Comparison of ENCODE assay signal across 15 cellular contexts in the genomic region with DNA sequence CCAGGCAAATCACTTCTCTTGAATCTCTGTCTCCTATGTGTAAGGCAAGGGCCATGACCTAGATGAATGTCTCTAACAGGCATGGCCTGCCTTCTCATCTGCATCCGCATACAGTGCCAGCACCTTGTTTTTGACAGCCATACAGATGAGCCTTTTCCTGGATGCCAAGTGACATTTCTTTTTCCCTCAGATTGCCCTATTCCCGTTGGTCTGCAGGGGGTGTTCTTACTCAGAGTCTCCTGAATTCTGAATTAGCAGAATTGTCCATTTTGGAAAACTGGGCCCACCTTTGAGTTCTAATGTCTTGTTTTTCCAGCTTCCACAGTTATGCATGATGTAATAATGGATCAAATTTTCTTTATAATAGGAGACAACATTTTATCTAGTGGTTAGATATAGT.
A peak's percentile ranks its signal among the peaks of the same experiment; 100 is the strongest.
DNase-seq lines count a peak whose midpoint lies in the region; ATAC-seq, FAIRE-seq and TF ChIP-seq lines count a peak whose summit lies in the region.
"Had no signal": no experiment of that assay in that cellular context is flagged by ENCODE, and none has a peak within 500 bp of the region (broad histone marks: within the 10 kb centered on the region; RNA-seq: fewer than 3 reads in every experiment).

No MANE protein-coding gene starts in this region.

- no peaks in the 10 kb centered on the region for H4K20me1 ChIP-seq in K562 (replicated peaks; ENCODE audit: control insufficient read depth, insufficient read depth, low read length)

- FAIRE-seq in K562 (lab: Jason Lieb, UNC) (peak; percentile 23), GM19239 (lab: Jason Lieb, UNC) (no peak)

- 6% methylated on average over 2 of the region's 2 CpGs for WGBS in K562 (ENCODE audit: insufficient coverage, low coverage, missing lambda C conversion rate)
- WGBS in mesenchymal stem cell = 84% methylated on average over 2 of the region's 2 CpGs

- H2BK15ac ChIP-seq in mesenchymal stem cell (ENCODE audit: low read depth, poor library complexity, severe bottlenecking) = no peak overlapping the region

- no peaks in the 10 kb centered on the region for H3K9me3 Mint-ChIP-seq in HFFc6

- no peaks in the 10 kb centered on the region for H3K79me2 ChIP-seq in K562 (ENCODE audit: control insufficient read depth, insufficient read depth, low read length)

- POLR2A ChIA-PET in K562 (lab: Yijun Ruan, JAX) = no interaction called here

- no peaks in the 10 kb centered on the region for H3K79me1 ChIP-seq in mesenchymal stem cell (replicated peaks; ENCODE audit: low read length, poor library complexity, severe bottlenecking)

- TF ChIP-seq EP300 in K562 (IDR thresholded peaks at IDR 0.05; ENCODE audit: low read length) = no peak

- peaks cover 6% of the 10 kb centered on the region; the same call in 1 of the 2 replicates for H3K4me1 Mint-ChIP-seq in HFFc6 (ENCODE audit: low read depth)

- no peak overlapping the region for H3K27ac Mint-ChIP-seq in HFFc6

- TF ChIP-seq POLR2A in K562 (conservative IDR thresholded peaks at IDR 0.05) = no peak

- no peak overlapping the region for H3K4ac ChIP-seq in mesenchymal stem cell (ENCODE audit: low read depth in 1 of 2, low read length in 2 of 2)

- H3K9ac ChIP-seq in K562 (ENCODE audit: insufficient read depth in 1 of 2, low read depth in 2 of 2, low read length in 2 of 2) = no peak overlapping the region
- no peak overlapping the region for H3K9ac ChIP-seq in mesenchymal stem cell (ENCODE audit: low read length)

- no peak overlapping the region for H2AFZ ChIP-seq in K562 (ENCODE audit: low read depth, low read length)
- H2AFZ ChIP-seq in mesenchymal stem cell (ENCODE audit: low read depth, low read length) = no peak overlapping the region

- DNase-seq in BE2C (no peak), HFFc6 (peak; percentile 2), K562 (ENCODE audit: extremely low read depth in 1 of 4, low spot score in 3 of 4) (peak in 1 of 4 experiments; percentile 8), mesenchymal stem cell (peak; percentile 20), GM19239 (ENCODE audit: insufficient read length, low spot score) (no peak), NAMALWA (ENCODE audit: low spot score) (no peak)
- DNase-seq: activated effector memory CD4-positive, alpha-beta T cell treated with anti-CD3 and anti-CD28 coated beads, Interleukin-2, amount 50 U/mL, for 16 hours; colonic mucosa; mammary epithelial cell; NCI-H510A; SJCRH30; stimulated activated CD4-positive, alpha-beta T cell treated with anti-CD3 and anti-CD28 coated beads, Interleukin-4, amount 100 ng/mL, for 24 hours had no signal

- H3K27ac ChIP-seq in K562 (ENCODE audit: extremely low read depth, low read depth, low read length) (no peak overlapping the region), mesenchymal stem cell (ENCODE audit: low read length, poor library complexity, severe bottlenecking) (no peak overlapping the region)
- H3K27ac ChIP-seq: colonic mucosa, prostate gland, SJCRH30 had no signal

- H4K8ac ChIP-seq in mesenchymal stem cell (ENCODE audit: low read length) = no peak overlapping the region

- no peaks in the 10 kb centered on the region for H3K27me3 ChIP-seq in BE2C
- H3K27me3 ChIP-seq in K562 (ENCODE audit: control insufficient read depth in 2 of 2, insufficient read depth in 2 of 2, low read length in 2 of 2) = peaks cover 11 to 26% of the 10 kb centered on the region in 2 experiments
- H3K27me3 ChIP-seq in mesenchymal stem cell (ENCODE audit: control insufficient read depth in 1 of 2, insufficient read depth in 1 of 2, low read length in 2 of 2) = peaks cover 22 to 39% of the 10 kb centered on the region in 2 experiments
- H3K27me3 ChIP-seq: SJCRH30 had no signal

- intact Hi-C loops in K562 (cut with micrococcal nuclease) = no loop called here

- no peak overlapping the region for H3K14ac ChIP-seq in mesenchymal stem cell (ENCODE audit: low read length in 2 of 2)

- no peaks in the 10 kb centered on the region for H3K4me1 ChIP-seq in BE2C
- no peaks in the 10 kb centered on the region for H3K4me1 ChIP-seq in K562 (replicated peaks in 1 of 2; ENCODE audit: control insufficient read depth in 2 of 2, insufficient read depth in 2 of 2, low read length in 2 of 2)
- no peaks in the 10 kb centered on the region for H3K4me1 ChIP-seq in mesenchymal stem cell (ENCODE audit: control insufficient read depth, insufficient read depth, low read depth, low read length)
- H3K4me1 ChIP-seq: colonic mucosa, prostate gland had no signal

- H4K91ac ChIP-seq in mesenchymal stem cell (ENCODE audit: low read length) = no peak overlapping the region

- H3K9me3 ChIP-seq in BE2C (no peaks in the 10 kb centered on the region), K562 (replicated peaks; ENCODE audit: control insufficient read depth, insufficient read depth, low read depth, low read length) (no peaks in the 10 kb centered on the region), mesenchymal stem cell (ENCODE audit: control insufficient read depth, low read length) (no peaks in the 10 kb centered on the region)
- H3K9me3 ChIP-seq: colonic mucosa, prostate gland, SJCRH30 had no signal

- in situ Hi-C loops in K562 (cut with MboI) = no loop called here

- CTCF ChIA-PET in K562 (lab: Yijun Ruan, JAX; ENCODE audit: low intra/inter-chr PET ratio) = interaction anchor here (1.0 kb wide), 1 partner anchor 322 kb away, joined by 3 read pairs; no protein-coding TSS in a partner anchor

- no peak overlapping the region for H2BK5ac ChIP-seq in mesenchymal stem cell (ENCODE audit: low read depth, low read length, poor library complexity, severe bottlenecking)

- peak; percentile 25 to 51; a peak in 3 of 4 replicates for TF ChIP-seq RAD21 in K562 (CRISPR knock-in tag; conservative IDR thresholded peaks at IDR 0.05 in 1 of 2, IDR thresholded peaks at IDR 0.05 in 1 of 2)

- no peak overlapping the region for H3K4me3 Mint-ChIP-seq in HFFc6

- ATAC-seq in K562 (no peak), GM19455 (IDR thresholded peaks at IDR 0.05; ENCODE audit: unreplicated experiment) (no peak), HG03025 (IDR thresholded peaks at IDR 0.05; ENCODE audit: low FRiP score, unreplicated experiment) (no peak)

- H3K36me3 Mint-ChIP-seq in HFFc6 (ENCODE audit: low read depth) = no peaks in the 10 kb centered on the region

- H3K4me3 ChIP-seq in BE2C (ENCODE audit: low read depth, low read length) (no peak overlapping the region), K562 (no peak overlapping the region), mesenchymal stem cell (ENCODE audit: insufficient read depth in 1 of 2, low read depth in 1 of 2, low read length in 2 of 2) (no peak overlapping the region)
- H3K4me3 ChIP-seq: colonic mucosa, prostate gland, SJCRH30 had no signal

- no peak overlapping the region for H2AK5ac ChIP-seq in mesenchymal stem cell (ENCODE audit: low read length, severe bottlenecking)

- no peak overlapping the region for H2BK12ac ChIP-seq in mesenchymal stem cell (ENCODE audit: low read length in 2 of 2)

- H3K27me3 Mint-ChIP-seq in HFFc6 (ENCODE audit: insufficient read depth) = peaks cover 36% of the 10 kb centered on the region

- no peak overlapping the region for H3K4me2 ChIP-seq in K562 (ENCODE audit: insufficient read depth, low read length)
- no peak overlapping the region for H3K4me2 ChIP-seq in mesenchymal stem cell (ENCODE audit: low read length, poor library complexity, severe bottlenecking)

- no peaks in the 10 kb centered on the region for H3K9me1 ChIP-seq in K562 (ENCODE audit: control insufficient read depth, insufficient read depth, low read length)

- TF ChIP-seq CTCF in BE2C (IDR thresholded peaks at IDR 0.05; ENCODE audit: low read depth, low read length) (peak; percentile 55), HFFc6 (IDR thresholded peaks at IDR 0.05) (peak; percentile 55; the same call in 1 of the 2 replicates), K562 (IDR thresholded peaks at IDR 0.05 in 2 of 3, conservative IDR thresholded peaks at IDR 0.05 in 1 of 3; ENCODE audit: insufficient read depth in 2 of 3, low read depth in 1 of 3, low read length in 3 of 3) (peak; percentile 23 to 49 (median 40); a peak in 4 of 6 replicates)

- no peak overlapping the region for H3K18ac ChIP-seq in mesenchymal stem cell (ENCODE audit: low read depth in 1 of 2, low read length in 2 of 2)

- H3K23ac ChIP-seq in mesenchymal stem cell (ENCODE audit: low read length in 2 of 2) = no peak overlapping the region

- BruUV-seq in K562 (replicated peaks; lab: Mats Ljungman, UMichigan) = no TSS peak

- no peak overlapping the region for H2BK120ac ChIP-seq in mesenchymal stem cell (ENCODE audit: low read depth, low read length)

- H3K36me3 ChIP-seq in BE2C = no peaks in the 10 kb centered on the region
- H3K36me3 ChIP-seq in K562 (ENCODE audit: control insufficient read depth, insufficient read depth, low read length) = no peaks in the 10 kb centered on the region
- H3K36me3 ChIP-seq in mesenchymal stem cell (ENCODE audit: control insufficient read depth in 1 of 2, insufficient read depth in 2 of 2, low read depth in 1 of 2, low read length in 2 of 2) = no peaks in the 10 kb centered on the region
- H3K36me3 ChIP-seq: colonic mucosa, prostate gland, SJCRH30 had no signal

TF ChIP-seq in K562, 482 proteins besides CTCF, POLR2A, EP300 and RAD21:
- no peak for TF ChIP-seq HNRNPUL1 (IDR thresholded peaks at IDR 0.05; ENCODE audit: low read length)
- TF ChIP-seq ZNF134 (CRISPR knock-in tag; conservative IDR thresholded peaks at IDR 0.05) = no peak
- TF ChIP-seq, protein P1, sequence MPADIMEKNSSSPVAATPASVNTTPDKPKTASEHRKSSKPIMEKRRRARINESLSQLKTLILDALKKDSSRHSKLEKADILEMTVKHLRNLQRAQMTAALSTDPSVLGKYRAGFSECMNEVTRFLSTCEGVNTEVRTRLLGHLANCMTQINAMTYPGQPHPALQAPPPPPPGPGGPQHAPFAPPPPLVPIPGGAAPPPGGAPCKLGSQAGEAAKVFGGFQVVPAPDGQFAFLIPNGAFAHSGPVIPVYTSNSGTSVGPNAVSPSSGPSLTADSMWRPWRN (IDR thresholded peaks at IDR 0.05; ENCODE audit: low read depth) = no peak

Comparison
In these comparisons a context has a peak if more than half of its experiments do, and no peak if none do; other contexts are left out.
1. DNase-seq: peak in HFFc6 (single experiment) and mesenchymal stem cell (single experiment); none in BE2C (single experiment), GM19239 (single experiment) and NAMALWA (single experiment).
2. Peak in every context shown above with its lines, with median percentiles within 50 percentile points of each other: CTCF ChIP-seq.